In genomic region chr4:176123710-176124407, GRCh38 we compare ENCODE assay signal across 8 cellular contexts. TPM values are rescaled to one million over a fixed set of nuclear protein-coding genes. Genes with fewer than 3 reads are reported as not detected.
DNase-seq lines count a peak whose midpoint lies in the region; ATAC-seq and TF ChIP-seq lines count a peak whose summit lies in the region.

No MANE protein-coding gene starts in this region.

- DNase-seq in BE2C: peak; percentile 39
- DNase-seq in NB4 (ENCODE audit: low read depth): peak; percentile 9
- peak; percentile 13 to 15 for DNase-seq in dermis microvascular lymphatic vessel endothelial cell (ENCODE audit: low read depth in 2 of 2)
- peak; percentile 43 for DNase-seq in osteoblast (ENCODE audit: insufficient read length, low spot score, missing footprints)
- no peak for DNase-seq in putamen (ENCODE audit: low spot score)
- no peak for DNase-seq in activated CD4-positive, alpha-beta T cell treated with anti-CD3 and anti-CD28 coated beads, Interleukin-2, amount 10 ng/mL, durations not matched to agents 7 days and 5 days

- H3K36me3 Mint-ChIP-seq in activated CD4-positive, alpha-beta T cell treated with anti-CD3 and anti-CD28 coated beads, Interleukin-2, amount 10 ng/mL, durations not matched to agents 7 days and 5 days (ENCODE audit: low read depth): no peaks in the 10 kb centered on the region

- peak; percentile 100 for ATAC-seq in GM18498 (IDR thresholded peaks at IDR 0.05; ENCODE audit: unreplicated experiment)
- peak; percentile 99 for ATAC-seq in HG02623 (IDR thresholded peaks at IDR 0.05; ENCODE audit: unreplicated experiment)

- POLR2A ChIA-PET in activated CD4-positive, alpha-beta T cell treated with anti-CD3 and anti-CD28 coated beads, Interleukin-2, amount 10 ng/mL, durations not matched to agents 7 days and 5 days (lab: Charles Lee): no interaction called here

- H3K4me3 Mint-ChIP-seq in activated CD4-positive, alpha-beta T cell treated with anti-CD3 and anti-CD28 coated beads, Interleukin-2, amount 10 ng/mL, durations not matched to agents 7 days and 5 days: no peak overlapping the region

- no peaks in the 10 kb centered on the region for H4K20me1 ChIP-seq in osteoblast (ENCODE audit: insufficient read depth, low read length)

- no peaks in the 10 kb centered on the region for H3K9me3 ChIP-seq in BE2C
- H3K9me3 ChIP-seq in osteoblast (ENCODE audit: low read depth, low read length): no peaks in the 10 kb centered on the region

- no peaks in the 10 kb centered on the region for H3K79me2 ChIP-seq in osteoblast (ENCODE audit: insufficient read depth, low read length)

- H3K27me3 ChIP-seq in BE2C: no peaks in the 10 kb centered on the region
- H3K27me3 ChIP-seq in osteoblast (ENCODE audit: insufficient read depth, low read length): no peaks in the 10 kb centered on the region

- H2AFZ ChIP-seq in osteoblast (ENCODE audit: low read length): peak overlapping the region; percentile 91

- CTCF ChIA-PET in activated CD4-positive, alpha-beta T cell treated with anti-CD3 and anti-CD28 coated beads, Interleukin-2, amount 10 ng/mL, durations not matched to agents 7 days and 5 days (lab: Charles Lee): no interaction called here

- H3K4me3 ChIP-seq in BE2C (ENCODE audit: low read depth, low read length) (no peak overlapping the region), NB4 (ENCODE audit: low read depth, low read length) (no peak overlapping the region), osteoblast (ENCODE audit: insufficient read depth, low read length) (peak overlapping the region; percentile 64)

- peaks cover 9% of the 10 kb centered on the region for H3K4me1 ChIP-seq in BE2C
- H3K4me1 ChIP-seq in osteoblast (ENCODE audit: insufficient read depth, low read length): no peaks in the 10 kb centered on the region

- H3K27me3 Mint-ChIP-seq in activated CD4-positive, alpha-beta T cell treated with anti-CD3 and anti-CD28 coated beads, Interleukin-2, amount 10 ng/mL, durations not matched to agents 7 days and 5 days: no peaks in the 10 kb centered on the region

- peak; percentile 91 for TF ChIP-seq CTCF in BE2C (IDR thresholded peaks at IDR 0.05; ENCODE audit: low read depth, low read length)
- TF ChIP-seq CTCF in NB4 (IDR thresholded peaks at IDR 0.05; ENCODE audit: low read depth, low read length): peak; percentile 65
- TF ChIP-seq CTCF in osteoblast (IDR thresholded peaks at IDR 0.05; ENCODE audit: extremely low read depth, low read depth, low read length): peak; percentile 76

- no peaks in the 10 kb centered on the region for H3K9me3 Mint-ChIP-seq in activated CD4-positive, alpha-beta T cell treated with anti-CD3 and anti-CD28 coated beads, Interleukin-2, amount 10 ng/mL, durations not matched to agents 7 days and 5 days

- no peak overlapping the region for H3K27ac Mint-ChIP-seq in activated CD4-positive, alpha-beta T cell treated with anti-CD3 and anti-CD28 coated beads, Interleukin-2, amount 10 ng/mL, durations not matched to agents 7 days and 5 days

- H3K4me2 ChIP-seq in osteoblast (ENCODE audit: insufficient read depth, low read length): peak overlapping the region; percentile 81

- H3K27ac ChIP-seq in osteoblast (ENCODE audit: low read depth, low read length): no peak overlapping the region

- no peaks in the 10 kb centered on the region for H3K36me3 ChIP-seq in BE2C
- H3K36me3 ChIP-seq in osteoblast (ENCODE audit: insufficient read depth, low read length): no peaks in the 10 kb centered on the region

- TF ChIP-seq POLR2A in NB4 (IDR thresholded peaks at IDR 0.05; ENCODE audit: extremely low read depth, insufficient read length): no peak

- peaks cover 5% of the 10 kb centered on the region for H3K4me1 Mint-ChIP-seq in activated CD4-positive, alpha-beta T cell treated with anti-CD3 and anti-CD28 coated beads, Interleukin-2, amount 10 ng/mL, durations not matched to agents 7 days and 5 days

RNA-seq across cellular contexts. Expression of gene WDR17, which starts 58.2 kb away (rescaled TPM):
- polyA plus RNA-seq in BE2C (2012; ENCODE audit: insufficient read depth, insufficient read length, low read depth): 7.0 TPM
- total RNA-seq in dermis microvascular lymphatic vessel endothelial cell (under 0.01 TPM in 2 replicates), osteoblast (0.36 and 0.59 TPM in 2 replicates)
- under 1 TPM; 0.83 to 0.87 TPM for total RNA-seq in activated CD4-positive, alpha-beta T cell treated with anti-CD3 and anti-CD28 coated beads, Interleukin-2, amount 10 ng/mL, durations not matched to agents 7 days and 5 days

Comparison
In these comparisons a context has a peak if more than half of its experiments do, and no peak if none do; other contexts are left out.
1. DNase-seq: peak in BE2C (single experiment), NB4 (single experiment), dermis microvascular lymphatic vessel endothelial cell (2 of 2) and osteoblast (single experiment); none in putamen (single experiment) and activated CD4-positive, alpha-beta T cell treated with anti-CD3 and anti-CD28 coated beads, Interleukin-2, amount 10 ng/mL, durations not matched to agents 7 days and 5 days (single experiment).
2. Peak in every context shown above with its lines, with median percentiles within 50 percentile points of each other: CTCF ChIP-seq.